8 cellular contexts compared by ENCODE assay signal in genomic region chr10:75294866-75295692, GRCh38. TPM values are rescaled to one million over a fixed set of nuclear protein-coding genes. Genes with fewer than 3 reads are reported as not detected.
DNase-seq lines count a peak whose midpoint lies in the region; ATAC-seq and TF ChIP-seq lines count a peak whose summit lies in the region.

No MANE protein-coding gene starts in this region.

- no peaks in the 10 kb centered on the region for H3K36me3 ChIP-seq in DND-41 (ENCODE audit: insufficient read depth, low read length)
- no peaks in the 10 kb centered on the region for H3K36me3 ChIP-seq in H7 (replicated peaks; ENCODE audit: control insufficient read depth, insufficient read depth, low read length)

- peaks cover 17% of the 10 kb centered on the region for H3K4me1 ChIP-seq in DND-41 (ENCODE audit: insufficient read depth, low read length)

- H3K9me3 ChIP-seq in DND-41 (ENCODE audit: insufficient read depth, low read length, severe bottlenecking): no peaks in the 10 kb centered on the region

- H2AFZ ChIP-seq in DND-41 (ENCODE audit: low read depth, low read length): peak overlapping the region; percentile 63

- no peaks in the 10 kb centered on the region for H3K79me2 ChIP-seq in DND-41 (ENCODE audit: insufficient read depth, low read length)

- peak; percentile 89 for ATAC-seq in DND-41 (ENCODE audit: insufficient read depth, low read depth)

- H3K27me3 ChIP-seq in DND-41 (ENCODE audit: insufficient read depth, low read length, poor library complexity) (peaks cover 47% of the 10 kb centered on the region), H7 (ENCODE audit: control insufficient read depth, insufficient read depth, low read length) (peaks cover 33% of the 10 kb centered on the region)

- peak overlapping the region; percentile 80 for H3K4me2 ChIP-seq in DND-41 (ENCODE audit: insufficient read depth, low read length)

- peak; percentile 47 for TF ChIP-seq CTCF in DND-41 (IDR thresholded peaks at IDR 0.05; ENCODE audit: borderline replicate concordance, extremely low read depth, low read length, poor library complexity, severe bottlenecking)
- TF ChIP-seq CTCF in astrocyte of the cerebellum (IDR thresholded peaks at IDR 0.05; ENCODE audit: low read depth, low read length, missing control alignments): no peak

- peak overlapping the region; percentile 19 to 53; a peak in 3 of 4 replicates for H3K4me3 ChIP-seq in DND-41 (ENCODE audit: low read depth in 1 of 2, low read length in 2 of 2)
- peak overlapping the region; percentile 42 for H3K4me3 ChIP-seq in H7 (ENCODE audit: insufficient read depth, low read depth, low read length)
- H3K4me3 ChIP-seq in astrocyte of the cerebellum (ENCODE audit: low read depth, low read length): peak overlapping the region; percentile 42

- no peak overlapping the region for H3K27ac ChIP-seq in DND-41 (ENCODE audit: low read length)

- in situ Hi-C loops in astrocyte of the cerebellum (cut with HindIII; ENCODE audit: low sequenced_read_pairs): no loop called here

- H4K20me1 ChIP-seq in DND-41 (ENCODE audit: insufficient read depth, low read length): no peaks in the 10 kb centered on the region

- DNase-seq in DND-41 (peak; percentile 68), H7 (peak; percentile 80), NCI-H1048 (lab: John Stamatoyannopoulos, UW) (peak; percentile 57), T-helper 9 cell (peak; percentile 28), astrocyte of the cerebellum (ENCODE audit: low read depth) (peak; percentile 82), hippocampal formation (lab: John Stamatoyannopoulos, UW) (peak; percentile 25 to 43), retina (peak; percentile 82), NCI-H187 treated with DMSO at 0.1 percent for 48 hours (lab: John Stamatoyannopoulos, UW) (no peak)

- peak overlapping the region; percentile 52 for H3K9ac ChIP-seq in DND-41 (ENCODE audit: low read depth, low read length)

RNA-seq across cellular contexts. Expression of gene COMTD1, which starts 59.3 kb away (rescaled TPM):
- 21.3 and 36.6 TPM in 2 replicates for total RNA-seq in H7 (2014; rRNA removed; shearing (Covaris generic))
